ENCODE assay signal across 20 cellular contexts in the genomic region with DNA sequence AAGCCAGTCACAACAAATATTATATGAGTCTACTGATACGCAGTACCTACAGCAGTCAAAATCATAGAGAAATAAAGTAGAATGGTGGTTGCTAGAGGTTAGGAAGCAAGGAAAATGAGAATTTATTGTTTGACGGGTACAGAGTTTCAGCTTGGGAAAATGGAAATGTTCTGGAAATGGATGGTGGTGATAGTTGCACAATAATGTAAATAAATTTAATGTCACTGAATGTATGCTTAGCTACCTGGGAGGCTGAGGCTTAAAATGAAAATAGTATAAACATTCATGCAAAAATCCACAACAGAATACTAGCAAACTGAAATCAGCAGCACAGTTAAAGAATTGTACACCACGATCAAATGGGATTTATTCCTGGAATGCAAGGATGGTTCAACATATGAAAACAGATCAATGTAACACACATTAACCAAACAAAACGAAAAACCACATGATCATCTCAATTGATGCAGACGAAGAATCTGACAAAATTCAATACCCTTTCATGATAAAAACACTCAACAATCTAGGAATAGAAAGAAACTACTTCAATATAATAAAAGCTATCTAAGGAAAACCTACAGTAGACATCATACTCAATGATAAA. TPM values are rescaled to one million over a fixed set of nuclear protein-coding genes. Genes with fewer than 3 reads are reported as not detected.
DNase-seq lines count a peak whose midpoint lies in the region; ATAC-seq and TF ChIP-seq lines count a peak whose summit lies in the region.
"Had no signal": no experiment of that assay in that cellular context is flagged by ENCODE, and none has a peak within 500 bp of the region (broad histone marks: within the 10 kb centered on the region; RNA-seq: fewer than 3 reads in every experiment).

No MANE protein-coding gene starts in this region.

- H3K9ac ChIP-seq in endodermal cell (ENCODE audit: extremely low read depth, low read length, poor library complexity, severe bottlenecking) = no peak overlapping the region
- H3K9ac ChIP-seq: SK-N-SH had no signal

- peaks cover 8% of the 10 kb centered on the region for H3K4me1 Mint-ChIP-seq in endodermal cell

- no peak overlapping the region for H3K4me3 Mint-ChIP-seq in endodermal cell

- peaks cover 42% of the 10 kb centered on the region for H3K9me3 ChIP-seq in endodermal cell (ENCODE audit: control insufficient read depth, low read length)
- H3K9me3 ChIP-seq in spleen = peaks cover 8 to 44% (median 39%) of the 10 kb centered on the region in 8 donors

- H3K4me1 ChIP-seq in endodermal cell (ENCODE audit: control insufficient read depth, insufficient read depth, low read length) (no peaks in the 10 kb centered on the region), spleen (peaks cover 0 to 34% (median 0%) of the 10 kb centered on the region in 6 donors)
- H3K4me1 ChIP-seq: Peyer's patch had no signal

- no peak for TF ChIP-seq POLR2A in spleen (IDR thresholded peaks at IDR 0.05)

- H3K27me3 ChIP-seq in endodermal cell (ENCODE audit: control insufficient read depth, insufficient read depth, low read length, poor library complexity, severe bottlenecking) (no peaks in the 10 kb centered on the region), spleen (replicated peaks in 1 of 7) (no peaks in the 10 kb centered on the region)
- H3K27me3 ChIP-seq: Peyer's patch had no signal

- peaks cover 47% of the 10 kb centered on the region for H3K36me3 Mint-ChIP-seq in endodermal cell (ENCODE audit: low read depth)

- no peaks in the 10 kb centered on the region for H3K27me3 Mint-ChIP-seq in endodermal cell (ENCODE audit: insufficient read depth)

- peaks cover 32% of the 10 kb centered on the region for H3K9me3 Mint-ChIP-seq in endodermal cell

- DNase-seq in NCI-H2227 (lab: John Stamatoyannopoulos, UW; ENCODE audit: unreplicated experiment) (peak; percentile 30), NCI-H2227 treated with DMSO at 0.1 percent for 48 hours (lab: John Stamatoyannopoulos, UW) (no peak), M059J (ENCODE audit: low read depth) (peak; percentile 14), endodermal cell (no peak), spleen (no peak), DMS79 (lab: John Stamatoyannopoulos, UW) (no peak)
- DNase-seq in activated effector memory CD4-positive, alpha-beta T cell treated with anti-CD3 and anti-CD28 coated beads, Interleukin-2, amount 50 U/mL, for 16 hours = no peak
- DNase-seq: DND-41, GDM1, GOT3, NCI-H1048, NCI-H146, NCI-H2081 treated with DMSO at 0.1 percent for 48 hours, NCI-H446 treated with DMSO at 0.1 percent for 48 hours, NCI-H82, Peyer's patch, Right ventricle myocardium superior, SK-N-SH had no signal

- WGBS in endodermal cell (ENCODE audit: insufficient coverage in 1 of 2, insufficient read length in 1 of 2), 2 experiments = 96 to 97% methylated on average over 4 to 5 of the region's 5 CpGs
- WGBS in spleen, 5 donors = 93 to 98% (median 97%) methylated on average over 5 of the region's 5 CpGs

- TF ChIP-seq CTCF in endodermal cell (conservative IDR thresholded peaks at IDR 0.05) = no peak
- no peak for TF ChIP-seq CTCF in spleen (IDR thresholded peaks at IDR 0.05 in 8 of 11, conservative IDR thresholded peaks at IDR 0.05 in 3 of 11)

- no peak overlapping the region for H3K27ac Mint-ChIP-seq in endodermal cell

- intact Hi-C loops in spleen (cut with DNase I; ENCODE audit: low total_unique reads) = no loop called here

- H3K36me3 ChIP-seq in endodermal cell (ENCODE audit: control insufficient read depth, insufficient read depth, low read length) (peaks cover 65% of the 10 kb centered on the region), spleen (peaks cover 0 to 26% (median 6%) of the 10 kb centered on the region in 6 donors)
- H3K36me3 ChIP-seq: Peyer's patch had no signal

- no peak for ATAC-seq in GM18868 (IDR thresholded peaks at IDR 0.05; ENCODE audit: unreplicated experiment)

- H3K27ac ChIP-seq in endodermal cell (ENCODE audit: low read depth, low read length) (no peak overlapping the region), spleen (no peak overlapping the region)
- H3K27ac ChIP-seq: C4-2B, Peyer's patch had no signal

- peak overlapping the region; percentile 4 for H3K4me3 ChIP-seq in endodermal cell (ENCODE audit: low read length)
- H3K4me3 ChIP-seq in spleen = no peak overlapping the region
- H3K4me3 ChIP-seq: Peyer's patch had no signal

RNA-seq across cellular contexts. Expression of a gene that starts 10.7 kb away (rescaled TPM):
- 12.7 and 22.3 TPM in 2 replicates for total RNA-seq in M059J (2014; rRNA removed; shearing (Covaris generic))
- total RNA-seq in endodermal cell = 100 to 1,000 TPM; 131 to 170 TPM
- polyA plus RNA-seq in endodermal cell (2013, experiment 1 of 2) = 85.3 TPM
- 95.6 TPM for polyA plus RNA-seq in endodermal cell (2013, experiment 2 of 2)
- total RNA-seq in spleen = 100 to 1,000 TPM in 1 of 7 donors, 10 to 100 TPM in 6; 74.1 to 120 (median 84.6) TPM
- polyA plus RNA-seq in spleen = 10 to 100 TPM; 31.7 to 45.6 (median 35.8) TPM

RNA-seq across cellular contexts. Expression of a gene that starts 60.0 kb away (rescaled TPM):
- 7.7 and 8.7 TPM in 2 replicates for total RNA-seq in M059J (2014; rRNA removed; shearing (Covaris generic))
- total RNA-seq in endodermal cell (10 to 100 TPM; 17.8 to 23.7 TPM), spleen (10 to 100 TPM in 4 of 7 donors, 1 to 10 TPM in 3; 6.4 to 24.7 (median 12.9) TPM)
- polyA plus RNA-seq in endodermal cell (2013, experiment 1 of 2) = 49.4 TPM
- polyA plus RNA-seq in endodermal cell (2013, experiment 2 of 2) = 45.7 TPM
- 10 to 100 TPM; 13.8 to 23.5 (median 17.9) TPM for polyA plus RNA-seq in spleen

Comparison
In these comparisons a context has a peak if more than half of its experiments do, and no peak if none do; other contexts are left out.
1. DNase-seq: peak in NCI-H2227 (single experiment) and M059J (single experiment); none in NCI-H2227 treated with DMSO at 0.1 percent for 48 hours (single experiment), endodermal cell (single experiment), spleen (single experiment), DMS79 (single experiment) and activated effector memory CD4-positive, alpha-beta T cell treated with anti-CD3 and anti-CD28 coated beads, Interleukin-2, amount 50 U/mL, for 16 hours (single experiment).